In genomic region chr2:100235098-100235497, GRCh38 we compare ENCODE assay signal across 9 cellular contexts.
DNase-seq lines count a peak whose midpoint lies in the region; ATAC-seq and TF ChIP-seq lines count a peak whose summit lies in the region.
"Had no signal": no experiment of that assay in that cellular context is flagged by ENCODE, and none has a peak within 500 bp of the region (broad histone marks: within the 10 kb centered on the region; RNA-seq: fewer than 3 reads in every experiment).

No MANE protein-coding gene starts in this region.

- H3K4me1 ChIP-seq in mesenchymal stem cell (ENCODE audit: control insufficient read depth, insufficient read depth, low read depth, low read length) (peaks cover 21% of the 10 kb centered on the region), testis (no peaks in the 10 kb centered on the region), colonic mucosa (no peaks in the 10 kb centered on the region)

- H3K4me2 ChIP-seq in mesenchymal stem cell (ENCODE audit: low read length, poor library complexity, severe bottlenecking) = no peak overlapping the region

- H3K23ac ChIP-seq in mesenchymal stem cell (ENCODE audit: low read length in 2 of 2) = no peak overlapping the region

- no peak overlapping the region for H2BK120ac ChIP-seq in mesenchymal stem cell (ENCODE audit: low read depth, low read length)

- peak; percentile 84 for ATAC-seq in HG02973 (IDR thresholded peaks at IDR 0.05; ENCODE audit: unreplicated experiment)

- peak overlapping the region; percentile 49 for H2BK5ac ChIP-seq in mesenchymal stem cell (ENCODE audit: low read depth, low read length, poor library complexity, severe bottlenecking)

- H3K14ac ChIP-seq in mesenchymal stem cell (ENCODE audit: low read length in 2 of 2) = no peak overlapping the region

- H3K18ac ChIP-seq in mesenchymal stem cell (ENCODE audit: low read depth in 1 of 2, low read length in 2 of 2) = peak overlapping the region; percentile 25 to 45

- no peak overlapping the region for H2BK12ac ChIP-seq in mesenchymal stem cell (ENCODE audit: low read length in 2 of 2)

- H3K4me3 ChIP-seq in mesenchymal stem cell (ENCODE audit: insufficient read depth in 1 of 2, low read depth in 1 of 2, low read length in 2 of 2) (no peak overlapping the region), testis (no peak overlapping the region), colonic mucosa (no peak overlapping the region)

- peak overlapping the region; percentile 52 for H4K91ac ChIP-seq in mesenchymal stem cell (ENCODE audit: low read length)

- peak overlapping the region; percentile 8 for H4K8ac ChIP-seq in mesenchymal stem cell (ENCODE audit: low read length)

- H3K36me3 ChIP-seq in mesenchymal stem cell (ENCODE audit: control insufficient read depth in 1 of 2, insufficient read depth in 2 of 2, low read depth in 1 of 2, low read length in 2 of 2) (no peaks in the 10 kb centered on the region), testis (ENCODE audit: low read depth, missing control alignments) (no peaks in the 10 kb centered on the region), colonic mucosa (no peaks in the 10 kb centered on the region)

- H3K9me3 ChIP-seq in mesenchymal stem cell (ENCODE audit: control insufficient read depth, low read length) (no peaks in the 10 kb centered on the region), testis (no peaks in the 10 kb centered on the region), colonic mucosa (no peaks in the 10 kb centered on the region)

- intact Hi-C loops in testis (cut with DNase I; ENCODE audit: low total_unique reads) = no loop called here
- intact Hi-C loops in colonic mucosa (cut with DNase I) = no loop called here

- DNase-seq in GM19240 (ENCODE audit: insufficient read length, low spot score) (peak; percentile 33), SIG-M5 (lab: John Stamatoyannopoulos, UW) (peak; percentile 59), mesenchymal stem cell (peak; percentile 30), DMS 273 (lab: John Stamatoyannopoulos, UW; ENCODE audit: unreplicated experiment) (no peak), testis (no peak), colonic mucosa (no peak), NCI-H187 (lab: John Stamatoyannopoulos, UW) (no peak)

- no peak overlapping the region for H2AFZ ChIP-seq in mesenchymal stem cell (ENCODE audit: low read depth, low read length)

- peak overlapping the region; percentile 69 for H2AK5ac ChIP-seq in mesenchymal stem cell (ENCODE audit: low read length, severe bottlenecking)

- TF ChIP-seq CTCF in testis (IDR thresholded peaks at IDR 0.05) (no peak), colonic mucosa (IDR thresholded peaks at IDR 0.05) (no peak)

- TF ChIP-seq POLR2A in testis (IDR thresholded peaks at IDR 0.05) = no peak

- H3K4ac ChIP-seq in mesenchymal stem cell (ENCODE audit: low read depth in 1 of 2, low read length in 2 of 2) = no peak overlapping the region

- no peaks in the 10 kb centered on the region for H3K79me1 ChIP-seq in mesenchymal stem cell (replicated peaks; ENCODE audit: low read length, poor library complexity, severe bottlenecking)

- peaks cover 0 to 17% of the 10 kb centered on the region in 2 experiments for H3K27me3 ChIP-seq in mesenchymal stem cell (ENCODE audit: control insufficient read depth in 1 of 2, insufficient read depth in 1 of 2, low read length in 2 of 2)
- no peaks in the 10 kb centered on the region for H3K27me3 ChIP-seq in testis
- H3K27me3 ChIP-seq in colonic mucosa = no peaks in the 10 kb centered on the region

- H3K9ac ChIP-seq in mesenchymal stem cell (ENCODE audit: low read length) (no peak overlapping the region), colonic mucosa (ENCODE audit: low read depth in 2 of 2, low read length in 2 of 2) (no peak overlapping the region)

- H3K27ac ChIP-seq in mesenchymal stem cell (ENCODE audit: low read length, poor library complexity, severe bottlenecking) (peak overlapping the region; percentile 92), testis (no peak overlapping the region), colonic mucosa (no peak overlapping the region)
- H3K27ac ChIP-seq: epithelial cell of prostate had no signal

- no peak overlapping the region for H2BK15ac ChIP-seq in mesenchymal stem cell (ENCODE audit: low read depth, poor library complexity, severe bottlenecking)

- WGBS in mesenchymal stem cell = 57% methylated on average over 16 of the region's 16 CpGs
- 79 to 86% methylated on average over 15 to 16 of the region's 16 CpGs for WGBS in testis, 2 donors

Comparison
In these comparisons a context has a peak if more than half of its experiments do, and no peak if none do; other contexts are left out.
1. DNase-seq: peak in GM19240 (single experiment), SIG-M5 (single experiment) and mesenchymal stem cell (single experiment); none in DMS 273 (single experiment), testis (single experiment), colonic mucosa (single experiment) and NCI-H187 (0 of 2).